In genomic region chr19:40356681-40357595, GRCh38 we compare ENCODE assay signal across 1 cellular context.
TF ChIP-seq lines count a peak whose summit lies in the region.

No MANE protein-coding gene starts in this region.

TF ChIP-seq in endothelial cell of umbilical vein, 7 proteins besides CTCF, POLR2A, EP300 and RAD21:
- TF ChIP-seq FOS (IDR thresholded peaks at IDR 0.05; ENCODE audit: borderline replicate concordance, insufficient read depth, low read length) (no peak), POLR2AphosphoS5 (IDR thresholded peaks at IDR 0.05; ENCODE audit: insufficient read depth, low read depth, low read length) (no peak), MYC (IDR thresholded peaks at IDR 0.05; ENCODE audit: low read depth, low read length) (no peak), EZH2 (IDR thresholded peaks at IDR 0.05; ENCODE audit: borderline replicate concordance, low read depth, low read length, severe bottlenecking) (no peak), JUN (IDR thresholded peaks at IDR 0.05; ENCODE audit: borderline replicate concordance, insufficient read depth, insufficient read length, low read depth) (no peak), GATA2 (IDR thresholded peaks at IDR 0.05; ENCODE audit: insufficient read depth, insufficient read length, low read depth, low read length) (no peak)
- TF ChIP-seq, protein P1, sequence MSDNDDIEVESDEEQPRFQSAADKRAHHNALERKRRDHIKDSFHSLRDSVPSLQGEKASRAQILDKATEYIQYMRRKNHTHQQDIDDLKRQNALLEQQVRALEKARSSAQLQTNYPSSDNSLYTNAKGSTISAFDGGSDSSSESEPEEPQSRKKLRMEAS (IDR thresholded peaks at IDR 0.05; ENCODE audit: insufficient read depth, insufficient read length): no peak
TF ChIP-seq in endothelial cell of umbilical vein: peak in this region for 0.
